In genomic region chr7:2810682-2811471, GRCh38 we compare ENCODE assay signal across 1 cellular context.
TF ChIP-seq lines count a peak whose summit lies in the region.

No MANE protein-coding gene starts in this region.

TF ChIP-seq in GM23338, 12 proteins besides CTCF, POLR2A, EP300 and RAD21 (continued from another document):
- TF ChIP-seq, protein P1, sequence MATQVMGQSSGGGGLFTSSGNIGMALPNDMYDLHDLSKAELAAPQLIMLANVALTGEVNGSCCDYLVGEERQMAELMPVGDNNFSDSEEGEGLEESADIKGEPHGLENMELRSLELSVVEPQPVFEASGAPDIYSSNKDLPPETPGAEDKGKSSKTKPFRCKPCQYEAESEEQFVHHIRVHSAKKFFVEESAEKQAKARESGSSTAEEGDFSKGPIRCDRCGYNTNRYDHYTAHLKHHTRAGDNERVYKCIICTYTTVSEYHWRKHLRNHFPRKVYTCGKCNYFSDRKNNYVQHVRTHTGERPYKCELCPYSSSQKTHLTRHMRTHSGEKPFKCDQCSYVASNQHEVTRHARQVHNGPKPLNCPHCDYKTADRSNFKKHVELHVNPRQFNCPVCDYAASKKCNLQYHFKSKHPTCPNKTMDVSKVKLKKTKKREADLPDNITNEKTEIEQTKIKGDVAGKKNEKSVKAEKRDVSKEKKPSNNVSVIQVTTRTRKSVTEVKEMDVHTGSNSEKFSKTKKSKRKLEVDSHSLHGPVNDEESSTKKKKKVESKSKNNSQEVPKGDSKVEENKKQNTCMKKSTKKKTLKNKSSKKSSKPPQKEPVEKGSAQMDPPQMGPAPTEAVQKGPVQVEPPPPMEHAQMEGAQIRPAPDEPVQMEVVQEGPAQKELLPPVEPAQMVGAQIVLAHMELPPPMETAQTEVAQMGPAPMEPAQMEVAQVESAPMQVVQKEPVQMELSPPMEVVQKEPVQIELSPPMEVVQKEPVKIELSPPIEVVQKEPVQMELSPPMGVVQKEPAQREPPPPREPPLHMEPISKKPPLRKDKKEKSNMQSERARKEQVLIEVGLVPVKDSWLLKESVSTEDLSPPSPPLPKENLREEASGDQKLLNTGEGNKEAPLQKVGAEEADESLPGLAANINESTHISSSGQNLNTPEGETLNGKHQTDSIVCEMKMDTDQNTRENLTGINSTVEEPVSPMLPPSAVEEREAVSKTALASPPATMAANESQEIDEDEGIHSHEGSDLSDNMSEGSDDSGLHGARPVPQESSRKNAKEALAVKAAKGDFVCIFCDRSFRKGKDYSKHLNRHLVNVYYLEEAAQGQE (IDR thresholded peaks at IDR 0.05; ENCODE audit: unreplicated experiment): no peak
- TF ChIP-seq EZH2phosphoT487 (IDR thresholded peaks at IDR 0.05; ENCODE audit: unreplicated experiment) (no peak), NANOG (IDR thresholded peaks at IDR 0.05; ENCODE audit: borderline replicate concordance) (no peak), POLR2AphosphoS5 (IDR thresholded peaks at IDR 0.05; ENCODE audit: low read depth) (no peak), CREB1 (CRISPR knock-in tag; IDR thresholded peaks at IDR 0.05; ENCODE audit: low read depth) (no peak), STAT1 (IDR thresholded peaks at IDR 0.05; ENCODE audit: unreplicated experiment) (no peak), ZNF331 (CRISPR knock-in tag; IDR thresholded peaks at IDR 0.05; ENCODE audit: low read depth) (no peak), JUNB (IDR thresholded peaks at IDR 0.05; ENCODE audit: unreplicated experiment) (no peak), ZNF114 (CRISPR knock-in tag; IDR thresholded peaks at IDR 0.05) (no peak)
- TF ChIP-seq, protein P2, sequence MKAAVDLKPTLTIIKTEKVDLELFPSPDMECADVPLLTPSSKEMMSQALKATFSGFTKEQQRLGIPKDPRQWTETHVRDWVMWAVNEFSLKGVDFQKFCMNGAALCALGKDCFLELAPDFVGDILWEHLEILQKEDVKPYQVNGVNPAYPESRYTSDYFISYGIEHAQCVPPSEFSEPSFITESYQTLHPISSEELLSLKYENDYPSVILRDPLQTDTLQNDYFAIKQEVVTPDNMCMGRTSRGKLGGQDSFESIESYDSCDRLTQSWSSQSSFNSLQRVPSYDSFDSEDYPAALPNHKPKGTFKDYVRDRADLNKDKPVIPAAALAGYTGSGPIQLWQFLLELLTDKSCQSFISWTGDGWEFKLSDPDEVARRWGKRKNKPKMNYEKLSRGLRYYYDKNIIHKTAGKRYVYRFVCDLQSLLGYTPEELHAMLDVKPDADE (IDR thresholded peaks at IDR 0.05): no peak
